In genomic region chr19:17470204-17470841, GRCh38 we compare ENCODE assay signal across 1 cellular context.
TF ChIP-seq lines count a peak whose summit lies in the region.

Gene SLC27A1 (plus strand): TSS chr19:17470524. CDS start chr19:17470541, 17 bp downstream.

TF ChIP-seq in GM23338, 12 proteins besides CTCF, POLR2A, EP300 and RAD21 (continued from another document):
- no peak for TF ChIP-seq REST (IDR thresholded peaks at IDR 0.05; ENCODE audit: unreplicated experiment)
